In the genomic region with DNA sequence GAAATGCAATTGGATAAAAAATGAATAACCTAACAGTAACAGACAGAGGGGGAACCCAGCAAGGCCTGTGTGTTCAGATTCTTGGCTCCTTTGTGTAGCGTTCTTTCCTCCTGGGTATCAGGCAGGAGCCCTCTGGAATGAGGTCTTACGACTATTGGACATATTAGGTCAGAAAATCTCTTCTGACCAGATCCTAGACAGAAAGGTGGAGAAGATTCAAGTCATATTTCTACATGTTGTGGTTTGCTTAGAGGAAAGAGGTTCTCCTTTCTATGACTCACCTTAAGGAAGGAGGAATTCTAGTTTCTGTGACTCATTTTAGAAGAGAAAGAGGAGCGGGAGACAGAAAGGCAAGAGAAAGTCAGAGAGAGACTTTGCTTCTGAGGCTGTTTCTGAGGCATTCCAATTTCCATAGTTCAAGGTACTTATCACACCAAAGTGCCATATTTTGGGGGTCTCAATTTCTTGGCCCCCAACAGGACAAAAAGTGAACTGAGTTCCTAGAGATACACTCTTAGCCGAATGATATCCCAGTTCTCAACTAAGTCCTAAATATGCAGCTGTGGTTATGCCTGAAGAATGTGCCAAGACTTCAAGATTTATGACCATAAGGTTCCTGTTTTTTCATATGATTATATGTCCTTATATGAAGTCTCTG, we compare ENCODE assay signal across 7 cellular contexts.
DNase-seq lines count a peak whose midpoint lies in the region; ATAC-seq and TF ChIP-seq lines count a peak whose summit lies in the region.

No MANE protein-coding gene starts in this region.

- H3K4me3 ChIP-seq in smooth muscle cell (no peak overlapping the region), vagina (no peak overlapping the region), HAP-1 (no peak overlapping the region)

- no peak overlapping the region for H3K27ac Mint-ChIP-seq in activated T-helper 17 cell treated with anti-CD3 and anti-CD28 coated beads, Interleukin-2, amount 50 U/mL, for 72 hours

- H3K36me3 ChIP-seq in smooth muscle cell (ENCODE audit: low read depth) (no peaks in the 10 kb centered on the region), vagina (no peaks in the 10 kb centered on the region), HAP-1 (replicated peaks) (no peaks in the 10 kb centered on the region)

- no peaks in the 10 kb centered on the region for H3F3A ChIP-seq in smooth muscle cell (ENCODE audit: low read depth)

- H3K9ac ChIP-seq in smooth muscle cell (ENCODE audit: low read depth), result peak overlapping the region; percentile 66

- no peaks in the 10 kb centered on the region for H3K36me3 Mint-ChIP-seq in activated T-helper 17 cell treated with anti-CD3 and anti-CD28 coated beads, Interleukin-2, amount 50 U/mL, for 72 hours (ENCODE audit: low read depth)

- H3K4me1 Mint-ChIP-seq in activated T-helper 17 cell treated with anti-CD3 and anti-CD28 coated beads, Interleukin-2, amount 50 U/mL, for 72 hours, result peaks cover 8% of the 10 kb centered on the region

- no peak overlapping the region for H3K4me3 Mint-ChIP-seq in activated T-helper 17 cell treated with anti-CD3 and anti-CD28 coated beads, Interleukin-2, amount 50 U/mL, for 72 hours

- peak overlapping the region; percentile 71 for H3K4me2 ChIP-seq in smooth muscle cell

- H3K9me3 ChIP-seq in smooth muscle cell (replicated peaks; ENCODE audit: low read depth) (no peaks in the 10 kb centered on the region), vagina (no peaks in the 10 kb centered on the region), HAP-1 (no peaks in the 10 kb centered on the region)

- DNase-seq in smooth muscle cell (lab: John Stamatoyannopoulos, UW; ENCODE audit: unreplicated experiment), result no peak
- DNase-seq in vagina (ENCODE audit: extremely low spot score in 2 of 2), result no peak
- DNase-seq in HAP-1 (ENCODE audit: low spot score in 2 of 2), result no peak

- peak; percentile 94 for ATAC-seq in GM19395 (IDR thresholded peaks at IDR 0.05; ENCODE audit: unreplicated experiment)
- ATAC-seq in HG03175 (IDR thresholded peaks at IDR 0.05; ENCODE audit: unreplicated experiment), result peak; percentile 75
- peak; percentile 88 for ATAC-seq in activated T-helper 17 cell treated with anti-CD3 and anti-CD28 coated beads, Interleukin-2, amount 50 U/mL, for 72 hours (replicated peaks)
- no peak for ATAC-seq in HG02970 (IDR thresholded peaks at IDR 0.05; ENCODE audit: low FRiP score, unreplicated experiment)

- peaks cover 10% of the 10 kb centered on the region for H3K27me3 Mint-ChIP-seq in activated T-helper 17 cell treated with anti-CD3 and anti-CD28 coated beads, Interleukin-2, amount 50 U/mL, for 72 hours

- peaks cover 3% of the 10 kb centered on the region for H3K9me3 Mint-ChIP-seq in activated T-helper 17 cell treated with anti-CD3 and anti-CD28 coated beads, Interleukin-2, amount 50 U/mL, for 72 hours

- 38% methylated on average over 4 of the region's 4 CpGs for WGBS in smooth muscle cell (ENCODE audit: low lambda C conversion rate)

- H3K27me3 ChIP-seq in smooth muscle cell (ENCODE audit: low read depth) (no peaks in the 10 kb centered on the region), vagina (no peaks in the 10 kb centered on the region), HAP-1 (ENCODE audit: low read depth) (no peaks in the 10 kb centered on the region)

- TF ChIP-seq POLR2A in vagina (IDR thresholded peaks at IDR 0.05), result no peak

- H4K20me1 ChIP-seq in smooth muscle cell (ENCODE audit: low read depth), result no peaks in the 10 kb centered on the region

- H3K79me2 ChIP-seq in smooth muscle cell (ENCODE audit: low read depth), result no peaks in the 10 kb centered on the region

- TF ChIP-seq CTCF in smooth muscle cell (IDR thresholded peaks at IDR 0.05; ENCODE audit: borderline replicate concordance, insufficient read depth, poor library complexity, severe bottlenecking) (no peak), vagina (IDR thresholded peaks at IDR 0.05) (no peak)

- in situ Hi-C loops in HAP-1 (cut with MboI; ENCODE audit: low sequenced_read_pairs), result no loop called here

- peaks cover 6% of the 10 kb centered on the region for H3K4me1 ChIP-seq in smooth muscle cell (ENCODE audit: low read depth)
- H3K4me1 ChIP-seq in vagina, result peaks cover 14% of the 10 kb centered on the region
- H3K4me1 ChIP-seq in HAP-1, result no peaks in the 10 kb centered on the region

- H3K27ac ChIP-seq in smooth muscle cell (ENCODE audit: low read depth) (peak overlapping the region; percentile 88), vagina (no peak overlapping the region)

- intact Hi-C loops in vagina (cut with DNase I), result no loop called here

- H2AFZ ChIP-seq in smooth muscle cell (ENCODE audit: low read depth), result peak overlapping the region; percentile 48
